In genomic region chr16:590875-591200, GRCh38 we compare ENCODE assay signal across 1 cellular context.
TF ChIP-seq lines count a peak whose summit lies in the region.

No MANE protein-coding gene starts in this region.

TF ChIP-seq in HCT116, 20 proteins besides CTCF, POLR2A, EP300 and RAD21 (continued from another document):
- TF ChIP-seq JUND (IDR thresholded peaks at IDR 0.05) (no peak), REST (IDR thresholded peaks at IDR 0.05; ENCODE audit: low read depth) (no peak), EGR1 (IDR thresholded peaks at IDR 0.05; ENCODE audit: low read depth) (no peak), ZBTB33 (IDR thresholded peaks at IDR 0.05; ENCODE audit: extremely low read depth, insufficient replicate concordance, low read length) (no peak)
